Comparison of ENCODE assay signal across 8 cellular contexts in genomic region chr14:103846569-103847438, GRCh38. TPM values are rescaled to one million over a fixed set of nuclear protein-coding genes. Genes with fewer than 3 reads are reported as not detected.
DNase-seq lines count a peak whose midpoint lies in the region; ATAC-seq and TF ChIP-seq lines count a peak whose summit lies in the region.

No MANE protein-coding gene starts in this region.

- TF ChIP-seq POLR2A in vagina (IDR thresholded peaks at IDR 0.05) = no peak

- TF ChIP-seq CTCF in epithelial cell of esophagus (IDR thresholded peaks at IDR 0.05; ENCODE audit: insufficient read depth, low read depth, low read length, missing control alignments) (no peak), vagina (IDR thresholded peaks at IDR 0.05) (no peak)

- H3K27me3 ChIP-seq in HUES6 (ENCODE audit: control insufficient read depth, insufficient read depth, low read length) (peaks cover 41% of the 10 kb centered on the region), muscle layer of colon (ENCODE audit: control insufficient read depth in 1 of 2, insufficient read depth in 2 of 2, low read length in 2 of 2) (no peaks in the 10 kb centered on the region), vagina (no peaks in the 10 kb centered on the region)

- H3K4me1 ChIP-seq in HUES6 (ENCODE audit: control insufficient read depth, insufficient read depth, low read length) (peaks cover 12% of the 10 kb centered on the region), muscle layer of colon (ENCODE audit: insufficient read depth, low read length) (peaks cover 18% of the 10 kb centered on the region), vagina (peaks cover 18% of the 10 kb centered on the region)

- peak; percentile 30 for ATAC-seq in GM21529 (IDR thresholded peaks at IDR 0.05; ENCODE audit: unreplicated experiment)

- H3K27ac ChIP-seq in HUES6 (ENCODE audit: low read depth, low read length) (no peak overlapping the region), muscle layer of colon (ENCODE audit: low read depth, low read length) (no peak overlapping the region), vagina (peak overlapping the region; percentile 58)

- H3K4me3 ChIP-seq in HUES6 (ENCODE audit: low read depth, low read length) (peak overlapping the region; percentile 74), epithelial cell of esophagus (ENCODE audit: low read length) (peak overlapping the region; percentile 72), muscle layer of colon (ENCODE audit: low read depth in 1 of 2, low read length in 2 of 2) (peak overlapping the region; percentile 71 to 73), vagina (peak overlapping the region; percentile 51 to 92)

- intact Hi-C loops in vagina (cut with DNase I) (no loop called here), posterior vena cava (cut with DNase I) (no loop called here)

- DNase-seq in GM03348 (ENCODE audit: low spot score) (peak; percentile 71), epithelial cell of esophagus (ENCODE audit: low read depth) (peak; percentile 55), vagina (ENCODE audit: extremely low spot score in 2 of 2) (no peak), posterior vena cava (ENCODE audit: low spot score) (no peak)
- DNase-seq in activated CD4-positive, alpha-beta T cell treated with anti-CD3 and anti-CD28 coated beads, Interleukin-2, amount 50 U/mL, for 48 hours = peak; percentile 7 to 28

- H3K9ac ChIP-seq in HUES6 (ENCODE audit: low read length) (peak overlapping the region; percentile 54), muscle layer of colon (ENCODE audit: low read length) (no peak overlapping the region)

- H3K9me3 ChIP-seq in HUES6 (ENCODE audit: control insufficient read depth, insufficient read depth, low read depth, low read length) (no peaks in the 10 kb centered on the region), muscle layer of colon (ENCODE audit: low read length) (no peaks in the 10 kb centered on the region), vagina (no peaks in the 10 kb centered on the region)

- H3K36me3 ChIP-seq in HUES6 (ENCODE audit: control insufficient read depth, insufficient read depth, low read length) (no peaks in the 10 kb centered on the region), muscle layer of colon (ENCODE audit: insufficient read depth, low read length) (no peaks in the 10 kb centered on the region), vagina (no peaks in the 10 kb centered on the region)

RNA-seq across cellular contexts. Expression of gene PPP1R13B, which starts 0.6 kb away (rescaled TPM):
- 34.1 TPM for total RNA-seq in vagina
- total RNA-seq in posterior vena cava = 10 to 100 TPM; 17.8 to 29.6 TPM

Comparison
In these comparisons a context has a peak if more than half of its experiments do, and no peak if none do; other contexts are left out.
1. DNase-seq: peak in GM03348 (single experiment), activated CD4-positive, alpha-beta T cell treated with anti-CD3 and anti-CD28 coated beads, Interleukin-2, amount 50 U/mL, for 48 hours (2 of 2) and epithelial cell of esophagus (single experiment); none in vagina (0 of 2) and posterior vena cava (single experiment).
2. Peak in every context shown above with its lines, with median percentiles within 50 percentile points of each other: H3K4me3 ChIP-seq.